Comparison of ENCODE assay signal across 1 cellular context in the genomic region with DNA sequence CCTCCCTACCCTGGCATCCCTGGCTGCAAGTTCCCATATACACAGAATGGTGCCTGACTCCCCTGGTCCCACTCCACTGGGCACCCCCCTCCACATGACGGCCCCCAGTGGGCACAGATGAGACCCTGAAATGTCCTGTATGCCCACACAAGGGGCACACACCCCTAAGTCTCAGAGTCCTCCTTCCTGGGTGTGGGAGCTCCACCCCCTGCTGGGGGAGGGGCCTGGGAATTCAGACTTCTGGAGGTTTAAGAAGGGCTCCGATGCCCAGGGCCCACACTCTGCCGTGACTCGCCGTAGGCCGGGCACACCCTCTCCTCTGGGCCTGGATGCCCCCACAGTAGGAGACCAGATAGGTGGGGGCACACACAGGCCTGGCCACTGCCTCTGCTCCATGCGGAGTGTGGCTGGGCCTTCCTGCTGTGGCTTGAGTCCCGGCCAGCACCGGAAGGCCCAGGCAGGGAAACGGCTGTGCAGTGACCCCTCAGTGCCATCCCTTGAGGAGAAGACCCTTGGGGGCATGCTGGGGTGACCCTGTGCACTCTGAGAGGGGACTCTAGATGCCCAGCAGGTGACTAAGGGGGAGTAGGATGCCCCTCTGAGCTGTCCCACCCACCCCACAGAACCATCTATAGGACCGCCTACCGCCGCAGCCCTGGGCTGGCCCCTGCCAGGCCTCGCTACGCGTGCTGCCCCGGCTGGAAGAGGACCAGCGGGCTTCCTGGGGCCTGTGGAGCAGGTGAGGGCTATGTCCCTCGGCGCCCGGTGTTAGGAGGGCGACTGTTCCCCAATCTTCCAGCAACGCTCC.
TF ChIP-seq lines count a peak whose summit lies in the region.

No MANE protein-coding gene starts in this region.

TF ChIP-seq in HCT116, 20 proteins besides CTCF, POLR2A, EP300 and RAD21 (continued from another document):
- TF ChIP-seq, protein P1, sequence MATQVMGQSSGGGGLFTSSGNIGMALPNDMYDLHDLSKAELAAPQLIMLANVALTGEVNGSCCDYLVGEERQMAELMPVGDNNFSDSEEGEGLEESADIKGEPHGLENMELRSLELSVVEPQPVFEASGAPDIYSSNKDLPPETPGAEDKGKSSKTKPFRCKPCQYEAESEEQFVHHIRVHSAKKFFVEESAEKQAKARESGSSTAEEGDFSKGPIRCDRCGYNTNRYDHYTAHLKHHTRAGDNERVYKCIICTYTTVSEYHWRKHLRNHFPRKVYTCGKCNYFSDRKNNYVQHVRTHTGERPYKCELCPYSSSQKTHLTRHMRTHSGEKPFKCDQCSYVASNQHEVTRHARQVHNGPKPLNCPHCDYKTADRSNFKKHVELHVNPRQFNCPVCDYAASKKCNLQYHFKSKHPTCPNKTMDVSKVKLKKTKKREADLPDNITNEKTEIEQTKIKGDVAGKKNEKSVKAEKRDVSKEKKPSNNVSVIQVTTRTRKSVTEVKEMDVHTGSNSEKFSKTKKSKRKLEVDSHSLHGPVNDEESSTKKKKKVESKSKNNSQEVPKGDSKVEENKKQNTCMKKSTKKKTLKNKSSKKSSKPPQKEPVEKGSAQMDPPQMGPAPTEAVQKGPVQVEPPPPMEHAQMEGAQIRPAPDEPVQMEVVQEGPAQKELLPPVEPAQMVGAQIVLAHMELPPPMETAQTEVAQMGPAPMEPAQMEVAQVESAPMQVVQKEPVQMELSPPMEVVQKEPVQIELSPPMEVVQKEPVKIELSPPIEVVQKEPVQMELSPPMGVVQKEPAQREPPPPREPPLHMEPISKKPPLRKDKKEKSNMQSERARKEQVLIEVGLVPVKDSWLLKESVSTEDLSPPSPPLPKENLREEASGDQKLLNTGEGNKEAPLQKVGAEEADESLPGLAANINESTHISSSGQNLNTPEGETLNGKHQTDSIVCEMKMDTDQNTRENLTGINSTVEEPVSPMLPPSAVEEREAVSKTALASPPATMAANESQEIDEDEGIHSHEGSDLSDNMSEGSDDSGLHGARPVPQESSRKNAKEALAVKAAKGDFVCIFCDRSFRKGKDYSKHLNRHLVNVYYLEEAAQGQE (IDR thresholded peaks at IDR 0.05; ENCODE audit: low read depth) = no peak
- no peak for TF ChIP-seq EZH2 (IDR thresholded peaks at IDR 0.05)
- TF ChIP-seq FOSL1 (IDR thresholded peaks at IDR 0.05; ENCODE audit: low read depth) = no peak
